In the genomic region with DNA sequence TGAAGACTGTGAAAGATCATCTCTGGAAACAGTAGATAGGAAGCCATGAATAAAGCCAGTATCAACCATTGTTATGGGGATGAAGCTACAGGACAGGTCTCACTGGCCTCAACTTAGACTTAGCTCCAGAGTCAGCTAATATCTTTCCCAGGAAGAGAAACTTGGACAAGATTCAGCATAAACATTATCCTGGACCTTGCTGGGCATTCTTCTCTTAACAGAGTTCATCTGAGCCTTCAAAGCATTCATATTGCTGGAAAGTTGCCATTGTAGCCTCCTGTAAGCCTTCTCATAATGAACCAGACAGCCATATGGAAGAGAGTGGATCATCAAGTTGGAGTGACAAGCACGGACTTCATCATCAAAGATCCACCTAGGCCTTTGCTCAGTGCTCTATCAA, we compare ENCODE assay signal across 1 cellular context.
TF ChIP-seq lines count a peak whose summit lies in the region.

No MANE protein-coding gene starts in this region.

TF ChIP-seq in GM23338, 12 proteins besides CTCF, POLR2A, EP300 and RAD21 (continued from another document):
- TF ChIP-seq, protein P1, sequence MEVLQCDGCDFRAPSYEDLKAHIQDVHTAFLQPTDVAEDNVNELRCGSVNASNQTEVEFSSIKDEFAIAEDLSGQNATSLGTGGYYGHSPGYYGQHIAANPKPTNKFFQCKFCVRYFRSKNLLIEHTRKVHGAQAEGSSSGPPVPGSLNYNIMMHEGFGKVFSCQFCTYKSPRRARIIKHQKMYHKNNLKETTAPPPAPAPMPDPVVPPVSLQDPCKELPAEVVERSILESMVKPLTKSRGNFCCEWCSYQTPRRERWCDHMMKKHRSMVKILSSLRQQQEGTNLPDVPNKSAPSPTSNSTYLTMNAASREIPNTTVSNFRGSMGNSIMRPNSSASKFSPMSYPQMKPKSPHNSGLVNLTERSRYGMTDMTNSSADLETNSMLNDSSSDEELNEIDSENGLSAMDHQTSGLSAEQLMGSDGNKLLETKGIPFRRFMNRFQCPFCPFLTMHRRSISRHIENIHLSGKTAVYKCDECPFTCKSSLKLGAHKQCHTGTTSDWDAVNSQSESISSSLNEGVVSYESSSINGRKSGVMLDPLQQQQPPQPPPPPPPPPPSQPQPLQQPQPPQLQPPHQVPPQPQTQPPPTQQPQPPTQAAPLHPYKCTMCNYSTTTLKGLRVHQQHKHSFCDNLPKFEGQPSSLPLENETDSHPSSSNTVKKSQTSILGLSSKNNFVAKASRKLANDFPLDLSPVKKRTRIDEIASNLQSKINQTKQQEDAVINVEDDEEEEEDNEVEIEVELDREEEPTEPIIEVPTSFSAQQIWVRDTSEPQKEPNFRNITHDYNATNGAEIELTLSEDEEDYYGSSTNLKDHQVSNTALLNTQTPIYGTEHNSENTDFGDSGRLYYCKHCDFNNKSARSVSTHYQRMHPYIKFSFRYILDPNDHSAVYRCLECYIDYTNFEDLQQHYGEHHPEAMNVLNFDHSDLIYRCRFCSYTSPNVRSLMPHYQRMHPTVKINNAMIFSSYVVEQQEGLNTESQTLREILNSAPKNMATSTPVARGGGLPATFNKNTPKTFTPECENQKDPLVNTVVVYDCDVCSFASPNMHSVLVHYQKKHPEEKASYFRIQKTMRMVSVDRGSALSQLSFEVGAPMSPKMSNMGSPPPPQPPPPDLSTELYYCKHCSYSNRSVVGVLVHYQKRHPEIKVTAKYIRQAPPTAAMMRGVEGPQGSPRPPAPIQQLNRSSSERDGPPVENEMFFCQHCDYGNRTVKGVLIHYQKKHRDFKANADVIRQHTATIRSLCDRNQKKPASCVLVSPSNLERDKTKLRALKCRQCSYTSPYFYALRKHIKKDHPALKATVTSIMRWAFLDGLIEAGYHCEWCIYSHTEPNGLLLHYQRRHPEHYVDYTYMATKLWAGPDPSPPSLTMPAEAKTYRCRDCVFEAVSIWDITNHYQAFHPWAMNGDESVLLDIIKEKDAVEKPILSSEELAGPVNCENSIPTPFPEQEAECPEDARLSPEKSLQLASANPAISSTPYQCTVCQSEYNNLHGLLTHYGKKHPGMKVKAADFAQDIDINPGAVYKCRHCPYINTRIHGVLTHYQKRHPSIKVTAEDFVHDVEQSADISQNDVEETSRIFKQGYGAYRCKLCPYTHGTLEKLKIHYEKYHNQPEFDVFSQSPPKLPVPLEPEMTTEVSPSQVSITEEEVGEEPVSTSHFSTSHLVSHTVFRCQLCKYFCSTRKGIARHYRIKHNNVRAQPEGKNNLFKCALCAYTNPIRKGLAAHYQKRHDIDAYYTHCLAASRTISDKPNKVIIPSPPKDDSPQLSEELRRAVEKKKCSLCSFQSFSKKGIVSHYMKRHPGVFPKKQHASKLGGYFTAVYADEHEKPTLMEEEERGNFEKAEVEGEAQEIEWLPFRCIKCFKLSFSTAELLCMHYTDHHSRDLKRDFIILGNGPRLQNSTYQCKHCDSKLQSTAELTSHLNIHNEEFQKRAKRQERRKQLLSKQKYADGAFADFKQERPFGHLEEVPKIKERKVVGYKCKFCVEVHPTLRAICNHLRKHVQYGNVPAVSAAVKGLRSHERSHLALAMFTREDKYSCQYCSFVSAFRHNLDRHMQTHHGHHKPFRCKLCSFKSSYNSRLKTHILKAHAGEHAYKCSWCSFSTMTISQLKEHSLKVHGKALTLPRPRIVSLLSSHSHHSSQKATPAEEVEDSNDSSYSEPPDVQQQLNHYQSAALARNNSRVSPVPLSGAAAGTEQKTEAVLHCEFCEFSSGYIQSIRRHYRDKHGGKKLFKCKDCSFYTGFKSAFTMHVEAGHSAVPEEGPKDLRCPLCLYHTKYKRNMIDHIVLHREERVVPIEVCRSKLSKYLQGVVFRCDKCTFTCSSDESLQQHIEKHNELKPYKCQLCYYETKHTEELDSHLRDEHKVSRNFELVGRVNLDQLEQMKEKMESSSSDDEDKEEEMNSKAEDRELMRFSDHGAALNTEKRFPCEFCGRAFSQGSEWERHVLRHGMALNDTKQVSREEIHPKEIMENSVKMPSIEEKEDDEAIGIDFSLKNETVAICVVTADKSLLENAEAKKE (CRISPR knock-in tag; IDR thresholded peaks at IDR 0.05): no peak
- TF ChIP-seq STAT1 (IDR thresholded peaks at IDR 0.05; ENCODE audit: unreplicated experiment) (no peak), POLR2AphosphoS5 (IDR thresholded peaks at IDR 0.05; ENCODE audit: low read depth) (no peak)
- TF ChIP-seq, protein P2, sequence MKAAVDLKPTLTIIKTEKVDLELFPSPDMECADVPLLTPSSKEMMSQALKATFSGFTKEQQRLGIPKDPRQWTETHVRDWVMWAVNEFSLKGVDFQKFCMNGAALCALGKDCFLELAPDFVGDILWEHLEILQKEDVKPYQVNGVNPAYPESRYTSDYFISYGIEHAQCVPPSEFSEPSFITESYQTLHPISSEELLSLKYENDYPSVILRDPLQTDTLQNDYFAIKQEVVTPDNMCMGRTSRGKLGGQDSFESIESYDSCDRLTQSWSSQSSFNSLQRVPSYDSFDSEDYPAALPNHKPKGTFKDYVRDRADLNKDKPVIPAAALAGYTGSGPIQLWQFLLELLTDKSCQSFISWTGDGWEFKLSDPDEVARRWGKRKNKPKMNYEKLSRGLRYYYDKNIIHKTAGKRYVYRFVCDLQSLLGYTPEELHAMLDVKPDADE (IDR thresholded peaks at IDR 0.05): no peak
TF ChIP-seq in GM23338: peak in this region for 0.
